Comparison of ENCODE assay signal across 8 cellular contexts in genomic region chr2:148643998-148644884, GRCh38. TPM values are rescaled to one million over a fixed set of nuclear protein-coding genes. Genes with fewer than 3 reads are reported as not detected.
DNase-seq lines count a peak whose midpoint lies in the region; FAIRE-seq and TF ChIP-seq lines count a peak whose summit lies in the region.

EPC2 (plus strand) TSS chr2:148644751; CDS start chr2:148645018, 267 bp downstream.

- no peaks in the 10 kb centered on the region for H3K9me2 ChIP-seq in Loucy (replicated peaks; ENCODE audit: low read depth, low read length)

- H3K4me1 ChIP-seq in Loucy (ENCODE audit: insufficient read depth, low read length, poor library complexity, severe bottlenecking) (peaks cover 32% of the 10 kb centered on the region), neuronal stem cell (ENCODE audit: control insufficient read depth in 2 of 2, insufficient read depth in 1 of 2, low read depth in 1 of 2, low read length in 2 of 2) (peaks cover 0 to 10% of the 10 kb centered on the region in 2 donors)

- H3K4me2 ChIP-seq in Loucy (ENCODE audit: low read depth, low read length, poor library complexity, severe bottlenecking) (peak within 1 kb of the TSS; percentile 100), neuronal stem cell (ENCODE audit: insufficient read depth, low read length, poor library complexity, severe bottlenecking) (peak within 1 kb of the TSS; percentile 74)

- TF ChIP-seq CTCF in Loucy (conservative IDR thresholded peaks at IDR 0.05; ENCODE audit: low read length) (no peak), subcutaneous adipose tissue (IDR thresholded peaks at IDR 0.05; ENCODE audit: low read depth) (no peak)

- H2AK5ac ChIP-seq in neuronal stem cell (ENCODE audit: low read depth, low read length) = no peak within 1 kb of the TSS

- H2BK12ac ChIP-seq in neuronal stem cell (ENCODE audit: low read length) = no peak within 1 kb of the TSS

- H3K27ac ChIP-seq in neuronal stem cell (replicated peaks; ENCODE audit: low read length) = peak within 1 kb of the TSS; percentile 95

- H2BK5ac ChIP-seq in neuronal stem cell (ENCODE audit: low read length) = peak within 1 kb of the TSS; percentile 98

- no peaks in the 10 kb centered on the region for H3K36me3 ChIP-seq in Loucy (ENCODE audit: insufficient read depth, low read length)
- H3K36me3 ChIP-seq in neuronal stem cell (replicated peaks in 1 of 2; ENCODE audit: control insufficient read depth in 2 of 2, insufficient read depth in 2 of 2, low read length in 2 of 2) = no peaks in the 10 kb centered on the region

- FAIRE-seq in frontal cortex (lab: Jason Lieb, UNC) = no peak

- H4K20me1 ChIP-seq in Loucy (ENCODE audit: insufficient read depth, low read length, poor library complexity, severe bottlenecking) = peaks cover 36% of the 10 kb centered on the region

- no CpG with 5 or more reads among the region's 94 CpGs for WGBS in neuronal stem cell (ENCODE audit: extremely low coverage in 2 of 2, insufficient read length in 2 of 2, insufficient replicate concordance in 1 of 2), 2 donors

- peak within 1 kb of the TSS; percentile 97 for H3K23ac ChIP-seq in neuronal stem cell (ENCODE audit: low read depth, low read length, poor library complexity)

- H3K9ac ChIP-seq in Loucy (ENCODE audit: low read depth, low read length, poor library complexity, severe bottlenecking) (peak within 1 kb of the TSS; percentile 73), neuronal stem cell (ENCODE audit: low read depth, low read length, poor library complexity) (peak within 1 kb of the TSS; percentile 90)

- H3K18ac ChIP-seq in neuronal stem cell (ENCODE audit: low read length) = peak within 1 kb of the TSS; percentile 99

- peak within 1 kb of the TSS; percentile 14 for H3K4ac ChIP-seq in neuronal stem cell (ENCODE audit: low read length)

- peak within 1 kb of the TSS; percentile 97 for H4K8ac ChIP-seq in neuronal stem cell (ENCODE audit: low read depth, low read length)

- no peaks in the 10 kb centered on the region for H3F3A ChIP-seq in Loucy (ENCODE audit: low read depth)

- DNase-seq in ELR (ENCODE audit: low read depth) (peak; percentile 77), H4 (ENCODE audit: low spot score) (peak; percentile 54), SK-MEL-5 (ENCODE audit: low read depth, low spot score) (peak; percentile 71), frontal cortex (ENCODE audit: low spot score in 2 of 2) (peak; percentile 82 to 90), neuronal stem cell (ENCODE audit: low spot score) (peak; percentile 88)
- peak; percentile 88 for DNase-seq in activated naive CD4-positive, alpha-beta T cell treated with Interleukin-2 at 50 U/mL for 16 hours

- H3K27me3 ChIP-seq in Loucy (ENCODE audit: insufficient read depth, low read length, poor library complexity, severe bottlenecking) (no peaks in the 10 kb centered on the region), neuronal stem cell (ENCODE audit: control insufficient read depth in 3 of 3, insufficient read depth in 3 of 3, low read depth in 1 of 3, low read length in 3 of 3) (peaks cover 0 to 12% (median 0%) of the 10 kb centered on the region in 3 experiments)

- peak within 1 kb of the TSS; percentile 95 for H3K4me3 ChIP-seq in Loucy (ENCODE audit: low read length, poor library complexity, severe bottlenecking)
- peak within 1 kb of the TSS; percentile 68 to 99 for H3K4me3 ChIP-seq in neuronal stem cell (ENCODE audit: low read length in 2 of 2)

- no peak within 1 kb of the TSS for H4K91ac ChIP-seq in neuronal stem cell (ENCODE audit: low read depth, low read length, poor library complexity)

- H3K79me2 ChIP-seq in Loucy (ENCODE audit: insufficient read depth, low read length) = peaks cover 40% of the 10 kb centered on the region

- no peak within 1 kb of the TSS for H3K14ac ChIP-seq in neuronal stem cell (ENCODE audit: low read length)

- peak within 1 kb of the TSS; percentile 99 for H2AFZ ChIP-seq in Loucy (ENCODE audit: low read length)
- peak within 1 kb of the TSS; percentile 98 for H2AFZ ChIP-seq in neuronal stem cell (ENCODE audit: low read length)

- in situ Hi-C loops in SK-MEL-5 (cut with HindIII; ENCODE audit: low pct_unique_long_range_greater_than_20kb, low sequenced_read_pairs) = no loop called here

- no peak within 1 kb of the TSS for H2BK15ac ChIP-seq in neuronal stem cell (ENCODE audit: low read length)

- H2BK120ac ChIP-seq in neuronal stem cell (ENCODE audit: low read depth, low read length) = peak within 1 kb of the TSS; percentile 92

- H3K79me1 ChIP-seq in neuronal stem cell (ENCODE audit: low read depth, low read length) = peaks cover 2% of the 10 kb centered on the region

- H3K9me3 ChIP-seq in Loucy (ENCODE audit: insufficient read depth, low read depth, low read length) (no peaks in the 10 kb centered on the region), neuronal stem cell (replicated peaks in 1 of 2; ENCODE audit: control insufficient read depth in 2 of 2, insufficient read depth in 1 of 2, low read depth in 1 of 2, low read length in 2 of 2) (no peaks in the 10 kb centered on the region)

RNA-seq across cellular contexts. Expression of gene EPC2, which starts in this region (rescaled TPM):
- total RNA-seq in H4 (2014; rRNA removed; shearing (Covaris generic)) = 6.6 and 11.3 TPM in 2 replicates
- total RNA-seq in SK-MEL-5 (2014; rRNA removed; shearing (Covaris generic)) = 17.3 and 18.3 TPM in 2 replicates
- polyA plus RNA-seq in SK-MEL-5 (2015; cell fraction: cytosol; rRNA removed) = 14.2 and 15.6 TPM in 2 replicates
- 13.7 and 15.5 TPM in 2 replicates for polyA plus RNA-seq in SK-MEL-5 (2015; cell fraction: nucleus; rRNA removed)
- 106 TPM for total RNA-seq in frontal cortex
- polyA plus RNA-seq in neuronal stem cell (2013, experiment 1 of 2) = 19.9 TPM
- polyA plus RNA-seq in neuronal stem cell (2013, experiment 2 of 2) = 20.6 TPM
- 10 to 100 TPM; 26.2 to 56.1 (median 30.9) TPM for total RNA-seq in subcutaneous adipose tissue

Comparison
In these comparisons a context has a peak if more than half of its experiments do, and no peak if none do; other contexts are left out.
1. Peak in every context shown above with its lines: DNase-seq, H3K4me3 ChIP-seq and H3K27ac ChIP-seq.